In the genomic region with DNA sequence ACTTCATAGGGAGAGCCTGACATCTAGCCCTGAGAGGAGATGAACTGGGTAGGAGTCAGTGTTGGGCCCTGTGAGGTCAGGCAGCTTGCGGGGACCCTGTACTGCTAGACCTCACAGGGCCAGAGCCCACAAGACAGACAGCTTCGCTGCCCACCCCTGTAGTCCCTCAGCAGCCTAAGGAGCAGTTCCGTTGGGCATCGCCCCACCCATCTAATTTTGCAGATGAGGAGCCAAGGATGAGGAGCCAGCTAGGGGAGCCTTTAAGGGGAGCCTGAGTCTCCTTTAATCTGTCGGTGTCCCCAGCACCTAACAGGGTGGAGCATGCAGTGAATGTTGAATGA, we compare ENCODE assay signal across 8 cellular contexts. TPM values are rescaled to one million over a fixed set of nuclear protein-coding genes. Genes with fewer than 3 reads are reported as not detected.
DNase-seq lines count a peak whose midpoint lies in the region; ATAC-seq and TF ChIP-seq lines count a peak whose summit lies in the region.

No MANE protein-coding gene starts in this region.

- peak overlapping the region; percentile 82 for H2AFZ ChIP-seq in OCI-LY3 (ENCODE audit: low read depth, low read length)

- H3K9ac ChIP-seq in OCI-LY3 (ENCODE audit: low read length), result peak overlapping the region; percentile 86

- H3K9me3 ChIP-seq in OCI-LY3 (ENCODE audit: insufficient read depth, low read length) (no peaks in the 10 kb centered on the region), ectodermal cell (ENCODE audit: control insufficient read depth, low read length) (no peaks in the 10 kb centered on the region), muscle layer of duodenum (ENCODE audit: control insufficient read depth in 1 of 2, low read length in 2 of 2) (no peaks in the 10 kb centered on the region)

- TF ChIP-seq CTCF in OCI-LY3 (IDR thresholded peaks at IDR 0.05; ENCODE audit: low read depth, low read length) (no peak), GM10248 (IDR thresholded peaks at IDR 0.05; ENCODE audit: control extremely low read depth, extremely low read depth, low read depth, missing control alignments) (no peak)

- POLR2A ChIA-PET in GM10248 (lab: Yijun Ruan, JAX), result interaction anchor here (0.7 to 1.4 kb wide), 6 partner anchors 8 to 85 kb away, joined by 3 to 13 read pairs (median 4); a partner anchor contains a TSS

- CTCF ChIA-PET in activated CD8-positive, alpha-beta memory T cell treated with anti-CD3 and anti-CD28 coated beads, Interleukin-2, amount 10 ng/mL, durations not matched to agents 7 days and 5 days (lab: Charles Lee), result interaction anchor here (0.9 to 4.0 kb wide), 15 partner anchors 8 to 127 kb away, joined by 3 to 45 read pairs (median 3); a partner anchor contains a TSS
- CTCF ChIA-PET in GM10248 (lab: Yijun Ruan, JAX), result interaction anchor here (1.1 to 6.1 kb wide), 11 partner anchors 8 to 99 kb away, joined by 3 to 53 read pairs (median 8); a partner anchor contains a TSS

- H3K36me3 ChIP-seq in OCI-LY3 (replicated peaks; ENCODE audit: low read depth, low read length), result peaks cover 27% of the 10 kb centered on the region
- H3K36me3 ChIP-seq in ectodermal cell (ENCODE audit: control insufficient read depth, insufficient read depth, low read length), result peaks cover 27% of the 10 kb centered on the region
- H3K36me3 ChIP-seq in muscle layer of duodenum (ENCODE audit: control insufficient read depth in 1 of 2, insufficient read depth in 2 of 2, low read length in 2 of 2), result peaks cover 21 to 29% of the 10 kb centered on the region in 2 donors

- no peaks in the 10 kb centered on the region for H4K20me1 ChIP-seq in OCI-LY3 (ENCODE audit: insufficient read depth, low read length)

- H3K27me3 ChIP-seq in OCI-LY3 (ENCODE audit: low read depth, low read length), result no peaks in the 10 kb centered on the region
- no peaks in the 10 kb centered on the region for H3K27me3 ChIP-seq in ectodermal cell (ENCODE audit: control insufficient read depth, insufficient read depth, low read length, poor library complexity, severe bottlenecking)
- H3K27me3 ChIP-seq in muscle layer of duodenum (ENCODE audit: low read depth, low read length), result no peaks in the 10 kb centered on the region

- peak overlapping the region; percentile 96 for H3K27ac Mint-ChIP-seq in activated CD8-positive, alpha-beta memory T cell treated with anti-CD3 and anti-CD28 coated beads, Interleukin-2, amount 10 ng/mL, durations not matched to agents 7 days and 5 days

- peaks cover 31% of the 10 kb centered on the region for H3K4me1 Mint-ChIP-seq in activated CD8-positive, alpha-beta memory T cell treated with anti-CD3 and anti-CD28 coated beads, Interleukin-2, amount 10 ng/mL, durations not matched to agents 7 days and 5 days

- no peaks in the 10 kb centered on the region for H3K27me3 Mint-ChIP-seq in activated CD8-positive, alpha-beta memory T cell treated with anti-CD3 and anti-CD28 coated beads, Interleukin-2, amount 10 ng/mL, durations not matched to agents 7 days and 5 days

- H3K4me3 ChIP-seq in OCI-LY3 (ENCODE audit: low read length), result peak overlapping the region; percentile 87
- H3K4me3 ChIP-seq in ectodermal cell (ENCODE audit: insufficient read depth, low read depth, low read length), result peak overlapping the region; percentile 96
- H3K4me3 ChIP-seq in muscle layer of duodenum (ENCODE audit: low read depth in 1 of 2, low read length in 2 of 2), result peak overlapping the region; percentile 97 to 99

- H3K4me2 ChIP-seq in OCI-LY3 (ENCODE audit: low read length), result peak overlapping the region; percentile 87

- peaks cover 16% of the 10 kb centered on the region for H3K36me3 Mint-ChIP-seq in activated CD8-positive, alpha-beta memory T cell treated with anti-CD3 and anti-CD28 coated beads, Interleukin-2, amount 10 ng/mL, durations not matched to agents 7 days and 5 days

- H3K79me2 ChIP-seq in OCI-LY3 (ENCODE audit: low read length), result peaks cover 31% of the 10 kb centered on the region

- peak; percentile 46 for DNase-seq in activated CD8-positive, alpha-beta memory T cell treated with anti-CD3 and anti-CD28 coated beads, Interleukin-2, amount 10 ng/mL, durations not matched to agents 7 days and 5 days
- no peak for DNase-seq in activated CD8-positive, alpha-beta memory T cell treated with anti-CD3 and anti-CD28 coated beads, Interleukin-2, amount 50 U/mL, for 4 hours
- DNase-seq in SW 1271 (lab: John Stamatoyannopoulos, UW), result no peak
- DNase-seq in GM10248 (ENCODE audit: extremely low spot score), result no peak

- 60 to 62% methylated on average over 5 of the region's 5 CpGs for WGBS in ectodermal cell, 2 experiments

- peaks cover 13% of the 10 kb centered on the region for H3K4me1 ChIP-seq in OCI-LY3 (ENCODE audit: low read length)
- H3K4me1 ChIP-seq in ectodermal cell (ENCODE audit: control insufficient read depth, insufficient read depth, low read length), result peaks cover 7% of the 10 kb centered on the region
- peaks cover 11 to 24% of the 10 kb centered on the region in 2 donors for H3K4me1 ChIP-seq in muscle layer of duodenum (ENCODE audit: control insufficient read depth in 1 of 2, insufficient read depth in 2 of 2, low read length in 2 of 2)

- peak overlapping the region; percentile 97 for H3K4me3 Mint-ChIP-seq in activated CD8-positive, alpha-beta memory T cell treated with anti-CD3 and anti-CD28 coated beads, Interleukin-2, amount 10 ng/mL, durations not matched to agents 7 days and 5 days

- H3K27ac ChIP-seq in OCI-LY3 (ENCODE audit: low read length), result peak overlapping the region; percentile 55
- no peak overlapping the region for H3K27ac ChIP-seq in ectodermal cell (ENCODE audit: insufficient read depth, low read depth, low read length, poor library complexity, severe bottlenecking)
- peak overlapping the region; percentile 88 for H3K27ac ChIP-seq in muscle layer of duodenum (ENCODE audit: low read length)

- H3K9me3 Mint-ChIP-seq in activated CD8-positive, alpha-beta memory T cell treated with anti-CD3 and anti-CD28 coated beads, Interleukin-2, amount 10 ng/mL, durations not matched to agents 7 days and 5 days (ENCODE audit: low read depth), result no peaks in the 10 kb centered on the region

- ATAC-seq in activated CD8-positive, alpha-beta memory T cell treated with anti-CD3 and anti-CD28 coated beads, Interleukin-2, amount 10 ng/mL, durations not matched to agents 7 days and 5 days, result peak; percentile 14
- no peak for ATAC-seq in GM21528 (IDR thresholded peaks at IDR 0.05; ENCODE audit: low FRiP score, unreplicated experiment)

RNA-seq across cellular contexts. Expression of a gene that starts 0.8 kb away (rescaled TPM):
- total RNA-seq in activated CD8-positive, alpha-beta memory T cell treated with anti-CD3 and anti-CD28 coated beads, Interleukin-2, amount 10 ng/mL, durations not matched to agents 7 days and 5 days, result 100 to 1,000 TPM; 156 to 199 TPM
- polyA plus RNA-seq in ectodermal cell (2013, experiment 1 of 4), result 165 TPM
- 165 TPM for polyA plus RNA-seq in ectodermal cell (2013, experiment 2 of 4)
- 117 TPM for polyA plus RNA-seq in ectodermal cell (2013, experiment 3 of 4)
- polyA plus RNA-seq in ectodermal cell (2013, experiment 4 of 4), result 132 TPM

RNA-seq across cellular contexts. Expression of a gene that starts 16.7 kb away (rescaled TPM):
- total RNA-seq in activated CD8-positive, alpha-beta memory T cell treated with anti-CD3 and anti-CD28 coated beads, Interleukin-2, amount 10 ng/mL, durations not matched to agents 7 days and 5 days, result 10 to 100 TPM; 57.3 to 70.9 TPM
- 53.4 TPM for polyA plus RNA-seq in ectodermal cell (2013, experiment 1 of 4)
- 54.7 TPM for polyA plus RNA-seq in ectodermal cell (2013, experiment 2 of 4)
- 40.9 TPM for polyA plus RNA-seq in ectodermal cell (2013, experiment 3 of 4)
- polyA plus RNA-seq in ectodermal cell (2013, experiment 4 of 4), result 52.3 TPM

RNA-seq across cellular contexts. Expression of a gene that starts 24.1 kb away (rescaled TPM):
- total RNA-seq in activated CD8-positive, alpha-beta memory T cell treated with anti-CD3 and anti-CD28 coated beads, Interleukin-2, amount 10 ng/mL, durations not matched to agents 7 days and 5 days, result 100 to 1,000 TPM; 295 to 301 TPM
- polyA plus RNA-seq in ectodermal cell (2013, experiment 1 of 4), result 248 TPM
- 226 TPM for polyA plus RNA-seq in ectodermal cell (2013, experiment 2 of 4)
- 201 TPM for polyA plus RNA-seq in ectodermal cell (2013, experiment 3 of 4)
- 216 TPM for polyA plus RNA-seq in ectodermal cell (2013, experiment 4 of 4)

RNA-seq across cellular contexts. Expression of a gene that starts 31.4 kb away (rescaled TPM):
- 1 to 10 TPM; 1.5 to 3.4 TPM for total RNA-seq in activated CD8-positive, alpha-beta memory T cell treated with anti-CD3 and anti-CD28 coated beads, Interleukin-2, amount 10 ng/mL, durations not matched to agents 7 days and 5 days
- polyA plus RNA-seq in ectodermal cell (2013, experiment 1 of 4), result 6.2 TPM
- polyA plus RNA-seq in ectodermal cell (2013, experiment 2 of 4), result 5.8 TPM
- polyA plus RNA-seq in ectodermal cell (2013, experiment 3 of 4), result 3.6 TPM
- 3.4 TPM for polyA plus RNA-seq in ectodermal cell (2013, experiment 4 of 4)
